In the genomic region with DNA sequence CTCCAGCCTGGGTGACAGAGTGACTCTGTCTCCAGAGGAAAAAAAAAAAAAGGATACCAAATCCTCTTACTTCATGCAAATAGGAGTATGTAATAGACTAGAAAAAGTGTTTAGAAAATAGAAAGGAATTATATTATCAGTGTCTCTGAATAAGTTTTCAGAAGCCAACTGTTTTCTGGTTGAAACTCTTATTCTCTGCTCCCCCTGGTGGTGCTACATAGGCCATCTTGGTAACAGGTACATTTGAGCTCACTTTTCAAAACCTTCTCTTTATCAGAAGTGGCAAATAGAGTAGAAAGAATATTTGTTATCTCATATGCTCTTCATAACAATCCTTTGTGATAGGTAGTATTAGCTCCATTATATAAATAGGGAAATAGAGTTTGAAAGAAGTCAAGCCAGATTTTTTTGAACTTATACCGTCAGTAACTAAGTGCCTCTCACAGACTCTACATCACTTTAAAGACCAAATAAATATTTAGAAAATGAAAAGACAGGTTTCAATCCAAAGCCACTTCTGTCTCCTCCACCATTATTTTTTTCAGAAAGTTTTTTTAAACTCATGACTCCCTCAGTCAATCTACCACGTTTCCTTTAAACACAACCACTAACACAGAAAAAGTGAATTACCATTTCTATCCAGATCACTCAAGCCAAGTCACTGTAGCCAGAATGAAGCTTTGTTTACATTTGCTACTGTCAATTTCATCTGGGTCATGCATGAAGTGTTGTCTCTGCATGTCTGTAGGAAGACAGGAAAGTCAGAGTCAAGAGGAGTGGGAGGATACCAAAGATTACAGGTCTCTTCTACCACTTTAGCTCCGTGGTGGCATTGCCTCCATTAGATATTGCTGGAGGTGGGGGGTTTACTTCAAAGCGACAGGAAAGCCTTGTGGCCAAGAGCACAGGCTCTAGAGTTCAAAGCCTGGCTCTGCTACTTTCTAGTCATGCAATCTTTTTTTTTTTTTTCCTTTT, we compare ENCODE assay signal across 8 cellular contexts. TPM values are rescaled to one million over a fixed set of nuclear protein-coding genes. Genes with fewer than 3 reads are reported as not detected.
DNase-seq lines count a peak whose midpoint lies in the region; ATAC-seq, FAIRE-seq and TF ChIP-seq lines count a peak whose summit lies in the region.

No MANE protein-coding gene starts in this region.

- intact Hi-C loops in PC-3 (cut with micrococcal nuclease): loop anchor here (1.0 kb wide), 3 partner anchors 68 to 447 kb away; no protein-coding TSS in a partner anchor
- intact Hi-C loops in thyroid gland (cut with DNase I): loop anchor here (10.0 kb wide), 1 partner anchor 293 kb away; no protein-coding TSS in a partner anchor

- POLR2A ChIA-PET in PC-3 (lab: Charles Lee; ENCODE audit: unreplicated experiment): interaction anchor here (0.7 kb wide), 1 partner anchor 216 kb away, joined by 4 read pairs; no protein-coding TSS in a partner anchor

- H4K20me1 ChIP-seq in DND-41 (ENCODE audit: insufficient read depth, low read length) (no peaks in the 10 kb centered on the region), PC-3 (ENCODE audit: low read length) (no peaks in the 10 kb centered on the region)

- WGBS in thyroid gland, 2 donors: 52 to 62% methylated on average over 4 of the region's 4 CpGs

- CTCF ChIA-PET in PC-3 (lab: Charles Lee): interaction anchor here (0.5 to 2.9 kb wide), 11 partner anchors 21 to 447 kb away, joined by 3 to 15 read pairs (median 4); no protein-coding TSS in a partner anchor

- H3K4me2 ChIP-seq in DND-41 (ENCODE audit: insufficient read depth, low read length) (no peak overlapping the region), PC-3 (ENCODE audit: low read length) (no peak overlapping the region)

- H3K27ac ChIP-seq in DND-41 (ENCODE audit: low read length) (no peak overlapping the region), PC-3 (ENCODE audit: low read length) (no peak overlapping the region), thyroid gland (no peak overlapping the region)

- H3K9me3 ChIP-seq in DND-41 (ENCODE audit: insufficient read depth, low read length, severe bottlenecking) (no peaks in the 10 kb centered on the region), PC-3 (ENCODE audit: low read length) (no peaks in the 10 kb centered on the region), thyroid gland (no peaks in the 10 kb centered on the region)

- FAIRE-seq in islet of Langerhans (lab: Jason Lieb, UNC): peak; percentile 96

- peak; percentile 77 for ATAC-seq in DND-41 (ENCODE audit: insufficient read depth, low read depth)
- peak; percentile 70 for ATAC-seq in PC-3
- ATAC-seq in GM21423 (IDR thresholded peaks at IDR 0.05; ENCODE audit: unreplicated experiment): no peak
- ATAC-seq in HG02840 (IDR thresholded peaks at IDR 0.05; ENCODE audit: low FRiP score, unreplicated experiment): no peak

- no TSS peak for BruUV-seq in PC-3 (replicated peaks; lab: Mats Ljungman, UMichigan)

- no peak overlapping the region for H3K4me3 ChIP-seq in DND-41 (ENCODE audit: low read depth in 1 of 2, low read length in 2 of 2)
- H3K4me3 ChIP-seq in PC-3 (ENCODE audit: low read length): no peak overlapping the region
- H3K4me3 ChIP-seq in thyroid gland (replicated peaks in 1 of 3): no peak overlapping the region

- no peaks in the 10 kb centered on the region for H3K79me2 ChIP-seq in DND-41 (ENCODE audit: insufficient read depth, low read length)
- no peaks in the 10 kb centered on the region for H3K79me2 ChIP-seq in PC-3 (ENCODE audit: low read length)

- no peaks in the 10 kb centered on the region for H3K4me1 ChIP-seq in DND-41 (ENCODE audit: insufficient read depth, low read length)
- no peaks in the 10 kb centered on the region for H3K4me1 ChIP-seq in PC-3 (ENCODE audit: insufficient read depth, low read length)
- no peaks in the 10 kb centered on the region for H3K4me1 ChIP-seq in thyroid gland

- H3K9me2 ChIP-seq in PC-3 (replicated peaks; ENCODE audit: low read length): no peaks in the 10 kb centered on the region

- no peaks in the 10 kb centered on the region for H3K36me3 ChIP-seq in DND-41 (ENCODE audit: insufficient read depth, low read length)
- H3K36me3 ChIP-seq in PC-3 (ENCODE audit: low read depth, low read length): no peaks in the 10 kb centered on the region
- H3K36me3 ChIP-seq in thyroid gland: no peaks in the 10 kb centered on the region

- no peaks in the 10 kb centered on the region for H3F3A ChIP-seq in PC-3 (ENCODE audit: low read length, unreplicated experiment)

- no peak overlapping the region for H2AFZ ChIP-seq in DND-41 (ENCODE audit: low read depth, low read length)
- no peak overlapping the region for H2AFZ ChIP-seq in PC-3 (ENCODE audit: low read length)

- H3K27me3 ChIP-seq in DND-41 (ENCODE audit: insufficient read depth, low read length, poor library complexity): no peaks in the 10 kb centered on the region
- no peaks in the 10 kb centered on the region for H3K27me3 ChIP-seq in PC-3 (ENCODE audit: low read length)
- H3K27me3 ChIP-seq in thyroid gland: no peaks in the 10 kb centered on the region

- TF ChIP-seq CTCF in DND-41 (IDR thresholded peaks at IDR 0.05; ENCODE audit: borderline replicate concordance, extremely low read depth, low read length, poor library complexity, severe bottlenecking): peak; percentile 68
- peak; percentile 80 for TF ChIP-seq CTCF in PC-3 (conservative IDR thresholded peaks at IDR 0.05; ENCODE audit: low read depth, low read length)
- TF ChIP-seq CTCF in thyroid gland (IDR thresholded peaks at IDR 0.05): peak in 3 of 6 experiments; percentile 35 to 57 (median 46)

- no peak overlapping the region for H3K9ac ChIP-seq in DND-41 (ENCODE audit: low read depth, low read length)
- no peak overlapping the region for H3K9ac ChIP-seq in PC-3 (ENCODE audit: low read length)

- TF ChIP-seq POLR2A in thyroid gland (IDR thresholded peaks at IDR 0.05): no peak

- DNase-seq in DND-41 (peak; percentile 41), HCEC 1CT (peak; percentile 4), PC-3 (peak; percentile 62), thyroid gland (peak; percentile 21 to 25)
- peak; percentile 57 for DNase-seq in activated naive CD4-positive, alpha-beta T cell treated with anti-CD3 and anti-CD28 coated beads, Interleukin-2, amount 50 U/mL, for 16 hours

RNA-seq across cellular contexts. Expression of a gene that starts 45.6 kb away (rescaled TPM):
- total RNA-seq in PC-3 (2014; rRNA removed): not detected in 2 replicates
- not detected for total RNA-seq in thyroid gland

Comparison
In these comparisons a context has a peak if more than half of its experiments do, and no peak if none do; other contexts are left out.
1. ATAC-seq: peak in DND-41 (single experiment) and PC-3 (single experiment); none in GM21423 (single experiment) and HG02840 (single experiment).
2. DNase-seq: peak in every context shown above with its lines; median percentile 62 in PC-3; 57 in activated naive CD4-positive, alpha-beta T cell treated with anti-CD3 and anti-CD28 coated beads, Interleukin-2, amount 50 U/mL, for 16 hours; 41 in DND-41; 23 in thyroid gland; 4 in HCEC 1CT.